In the genomic region with DNA sequence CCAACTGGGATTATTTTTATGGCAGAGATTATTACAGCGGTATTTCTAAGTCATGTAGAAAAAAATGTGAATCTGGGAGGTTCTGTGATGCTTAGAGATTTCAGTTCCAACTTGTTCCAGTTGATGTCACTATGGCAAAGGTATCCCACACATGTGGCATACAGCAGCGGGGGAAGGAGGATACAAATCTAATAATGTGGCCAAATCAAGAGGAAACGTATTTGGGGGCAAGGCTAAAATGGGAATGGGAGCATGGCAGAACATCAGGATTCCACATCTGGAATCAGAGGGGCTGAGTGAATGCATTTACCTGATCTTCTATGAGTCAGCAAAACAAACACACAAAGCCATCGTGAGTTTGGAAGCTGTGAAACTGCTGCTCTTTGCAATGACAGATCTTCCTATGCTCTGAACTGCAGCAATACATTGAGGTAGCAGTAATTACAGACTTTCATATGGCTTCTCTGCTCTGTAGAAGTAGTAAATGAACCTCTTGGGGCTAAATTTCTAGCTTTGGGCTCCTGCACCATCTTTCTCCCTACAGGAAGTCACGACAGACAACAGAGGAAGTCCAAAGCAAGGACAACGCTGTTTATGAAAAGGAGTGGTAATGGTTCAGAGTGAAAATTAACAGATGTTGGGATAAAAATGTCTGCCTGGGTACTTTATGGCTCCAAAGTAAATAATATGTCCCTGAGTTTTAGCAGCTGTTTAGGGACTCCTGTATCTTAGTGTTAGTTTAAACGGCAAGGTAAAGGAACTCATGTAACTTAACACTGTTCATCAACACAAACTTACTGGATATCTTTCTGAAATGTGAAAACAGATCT, we compare ENCODE assay signal across 7 cellular contexts.
DNase-seq lines count a peak whose midpoint lies in the region; ATAC-seq and TF ChIP-seq lines count a peak whose summit lies in the region.

No MANE protein-coding gene starts in this region.

- H3K36me3 ChIP-seq in endocrine pancreas (ENCODE audit: control insufficient read depth, insufficient read depth, low read length) (no peaks in the 10 kb centered on the region), mucosa of stomach (ENCODE audit: control insufficient read depth, insufficient read depth, low read length) (no peaks in the 10 kb centered on the region)

- H3K4me1 ChIP-seq in endocrine pancreas (ENCODE audit: control insufficient read depth, insufficient read depth, low read length) (peaks cover 7% of the 10 kb centered on the region), mucosa of stomach (ENCODE audit: control insufficient read depth, insufficient read depth, low read length) (no peaks in the 10 kb centered on the region)

- H3K4me3 ChIP-seq in LNCaP clone FGC (ENCODE audit: low read depth, low read length) (no peak overlapping the region), endocrine pancreas (ENCODE audit: control insufficient read depth, insufficient read depth, low read length) (peak overlapping the region; percentile 82), mucosa of stomach (ENCODE audit: low read length) (peak overlapping the region; percentile 3)

- H3K9me3 ChIP-seq in endocrine pancreas (ENCODE audit: control insufficient read depth, low read length) (no peaks in the 10 kb centered on the region), mucosa of stomach (ENCODE audit: control insufficient read depth, low read length) (no peaks in the 10 kb centered on the region)

- peak overlapping the region; percentile 38 for H3K9ac ChIP-seq in endocrine pancreas (ENCODE audit: control insufficient read depth, insufficient read depth, low read length)
- no peak overlapping the region for H3K9ac ChIP-seq in mucosa of stomach (ENCODE audit: low read length)

- ATAC-seq in GM21526 (IDR thresholded peaks at IDR 0.05; ENCODE audit: low FRiP score, unreplicated experiment), result peak; percentile 65

- H3K27me3 ChIP-seq in endocrine pancreas (ENCODE audit: control insufficient read depth, insufficient read depth, low read length), result no peaks in the 10 kb centered on the region
- H3K27me3 ChIP-seq in mucosa of stomach (ENCODE audit: control insufficient read depth, insufficient read depth, low read length), result no peaks in the 10 kb centered on the region

- DNase-seq in ELR (ENCODE audit: low read depth), result peak; percentile 57
- DNase-seq in LNCaP clone FGC (ENCODE audit: low read depth), result peak; percentile 10
- peak; percentile 11 for DNase-seq in SKM-1 treated with dmso at 0.1 percent for 144 hours (lab: John Stamatoyannopoulos, UW; ENCODE audit: unreplicated experiment)
- DNase-seq in GOT3 (lab: John Stamatoyannopoulos, UW), result no peak

- peak; percentile 64 for TF ChIP-seq CTCF in LNCaP clone FGC (IDR thresholded peaks at IDR 0.05; ENCODE audit: control insufficient read depth, extremely low read depth, insufficient read depth)
